In the genomic region with DNA sequence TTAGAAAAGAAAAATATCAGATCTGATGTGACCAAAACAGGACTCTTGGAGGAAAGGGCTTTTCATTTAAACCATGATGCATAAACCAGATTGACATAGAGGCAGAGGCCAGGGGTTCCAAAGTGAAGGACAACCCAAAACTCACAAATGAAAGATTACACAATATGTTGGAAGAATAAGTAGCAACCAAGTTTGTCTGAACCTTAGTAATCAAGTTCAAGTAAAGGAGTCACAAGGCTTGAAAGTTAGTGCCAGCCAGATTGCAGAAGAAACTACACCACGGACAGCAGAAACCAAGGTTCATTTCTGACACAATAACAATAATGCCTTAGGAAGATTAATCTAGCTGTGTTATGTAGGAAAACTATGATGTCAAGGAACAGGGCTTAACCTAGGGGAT, we compare ENCODE assay signal across 2 cellular contexts.
TF ChIP-seq lines count a peak whose summit lies in the region.

No MANE protein-coding gene starts in this region.

TF ChIP-seq in K562, 482 proteins besides CTCF, POLR2A, EP300 and RAD21:
- TF ChIP-seq NCOA6 (IDR thresholded peaks at IDR 0.05): no peak
- TF ChIP-seq, protein P1, sequence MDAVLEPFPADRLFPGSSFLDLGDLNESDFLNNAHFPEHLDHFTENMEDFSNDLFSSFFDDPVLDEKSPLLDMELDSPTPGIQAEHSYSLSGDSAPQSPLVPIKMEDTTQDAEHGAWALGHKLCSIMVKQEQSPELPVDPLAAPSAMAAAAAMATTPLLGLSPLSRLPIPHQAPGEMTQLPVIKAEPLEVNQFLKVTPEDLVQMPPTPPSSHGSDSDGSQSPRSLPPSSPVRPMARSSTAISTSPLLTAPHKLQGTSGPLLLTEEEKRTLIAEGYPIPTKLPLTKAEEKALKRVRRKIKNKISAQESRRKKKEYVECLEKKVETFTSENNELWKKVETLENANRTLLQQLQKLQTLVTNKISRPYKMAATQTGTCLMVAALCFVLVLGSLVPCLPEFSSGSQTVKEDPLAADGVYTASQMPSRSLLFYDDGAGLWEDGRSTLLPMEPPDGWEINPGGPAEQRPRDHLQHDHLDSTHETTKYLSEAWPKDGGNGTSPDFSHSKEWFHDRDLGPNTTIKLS (IDR thresholded peaks at IDR 0.05; ENCODE audit: borderline replicate concordance, low read depth): no peak
- no peak for TF ChIP-seq SPI1 (IDR thresholded peaks at IDR 0.05; ENCODE audit: borderline replicate concordance, low read depth, low read length)
- TF ChIP-seq ZNF445 (CRISPR knock-in tag; IDR thresholded peaks at IDR 0.05; ENCODE audit: low read depth): no peak
- no peak for TF ChIP-seq PHTF2 (CRISPR knock-in tag; IDR thresholded peaks at IDR 0.05)
- TF ChIP-seq XRCC3 (IDR thresholded peaks at IDR 0.05): no peak
- TF ChIP-seq TFAM (CRISPR knock-in tag; conservative IDR thresholded peaks at IDR 0.05): no peak
- no peak for TF ChIP-seq HDGF (IDR thresholded peaks at IDR 0.05)
- TF ChIP-seq HOMEZ (CRISPR knock-in tag; IDR thresholded peaks at IDR 0.05): no peak
- no peak for TF ChIP-seq KLF16 (IDR thresholded peaks at IDR 0.05)
- TF ChIP-seq ZNF316 (IDR thresholded peaks at IDR 0.05): no peak
- no peak for TF ChIP-seq ZMIZ1 (IDR thresholded peaks at IDR 0.05; ENCODE audit: low read depth in 2 of 2, low read length in 2 of 2)
- TF ChIP-seq CEBPB (tag; IDR thresholded peaks at IDR 0.05): peak; percentile 31; the same call in 1 of the 2 replicates
- TF ChIP-seq ZC3H8 (IDR thresholded peaks at IDR 0.05): no peak
- no peak for TF ChIP-seq HNRNPLL (IDR thresholded peaks at IDR 0.05; ENCODE audit: low read depth, low read length, poor library complexity, severe bottlenecking)
- TF ChIP-seq CEBPZ (IDR thresholded peaks at IDR 0.05; ENCODE audit: borderline replicate concordance, low read depth, low read length): no peak
- no peak for TF ChIP-seq CEBPG (CRISPR knock-in tag; IDR thresholded peaks at IDR 0.05)
- peak in 1 of 2 experiments; percentile 23; a peak in 1 of 4 replicates for TF ChIP-seq CEBPG (tag; conservative IDR thresholded peaks at IDR 0.05 in 1 of 2, IDR thresholded peaks at IDR 0.05 in 1 of 2)
- no peak for TF ChIP-seq E2F3 (CRISPR knock-in tag; IDR thresholded peaks at IDR 0.05)

TF ChIP-seq in HepG2, 621 proteins besides CTCF, POLR2A, EP300 and RAD21:
- TF ChIP-seq ZNF749 (CRISPR knock-in tag; IDR thresholded peaks at IDR 0.05; ENCODE audit: borderline replicate concordance): no peak
- TF ChIP-seq ZNF609 (CRISPR knock-in tag; IDR thresholded peaks at IDR 0.05; ENCODE audit: borderline replicate concordance): no peak
- no peak for TF ChIP-seq AHR (CRISPR knock-in tag; IDR thresholded peaks at IDR 0.05)
- TF ChIP-seq HIVEP1 (CRISPR knock-in tag; IDR thresholded peaks at IDR 0.05): no peak
- TF ChIP-seq ZNF567 (CRISPR knock-in tag; IDR thresholded peaks at IDR 0.05; ENCODE audit: borderline replicate concordance): no peak
- TF ChIP-seq ZNF253 (CRISPR knock-in tag; IDR thresholded peaks at IDR 0.05; ENCODE audit: borderline replicate concordance): no peak
- TF ChIP-seq TAF15 (IDR thresholded peaks at IDR 0.05; ENCODE audit: low read depth, low read length, poor library complexity, severe bottlenecking): no peak
- TF ChIP-seq, protein P2, sequence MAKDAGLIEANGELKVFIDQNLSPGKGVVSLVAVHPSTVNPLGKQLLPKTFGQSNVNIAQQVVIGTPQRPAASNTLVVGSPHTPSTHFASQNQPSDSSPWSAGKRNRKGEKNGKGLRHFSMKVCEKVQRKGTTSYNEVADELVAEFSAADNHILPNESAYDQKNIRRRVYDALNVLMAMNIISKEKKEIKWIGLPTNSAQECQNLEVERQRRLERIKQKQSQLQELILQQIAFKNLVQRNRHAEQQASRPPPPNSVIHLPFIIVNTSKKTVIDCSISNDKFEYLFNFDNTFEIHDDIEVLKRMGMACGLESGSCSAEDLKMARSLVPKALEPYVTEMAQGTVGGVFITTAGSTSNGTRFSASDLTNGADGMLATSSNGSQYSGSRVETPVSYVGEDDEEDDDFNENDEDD (CRISPR knock-in tag; IDR thresholded peaks at IDR 0.05; ENCODE audit: borderline replicate concordance): no peak
- 0 out of 2 replicates have a peak, but pooled peaks have one; percentile 14 for TF ChIP-seq CEBPB (IDR thresholded peaks at IDR 0.05; ENCODE audit: borderline replicate concordance, low read depth, low read length)
